ENCODE assay signal across 8 cellular contexts in genomic region chr13:76884167-76884566, GRCh38. TPM values are rescaled to one million over a fixed set of nuclear protein-coding genes. Genes with fewer than 3 reads are reported as not detected.
DNase-seq lines count a peak whose midpoint lies in the region; ATAC-seq and TF ChIP-seq lines count a peak whose summit lies in the region.

No MANE protein-coding gene starts in this region.

- H3K27ac Mint-ChIP-seq in naive B cell, result peak overlapping the region in 1 of 6 donors; percentile 47

- peak; percentile 50 for TF ChIP-seq CTCF in epithelial cell of esophagus (IDR thresholded peaks at IDR 0.05; ENCODE audit: insufficient read depth, low read depth, low read length, missing control alignments)

- no peaks in the 10 kb centered on the region for H3K27me3 Mint-ChIP-seq in naive B cell

- H3K9me3 Mint-ChIP-seq in naive B cell, result no peaks in the 10 kb centered on the region

- H3K4me3 Mint-ChIP-seq in naive B cell, result peak overlapping the region; percentile 78 to 92 (median 88)

- peak overlapping the region; percentile 67 for H3K4me3 ChIP-seq in epithelial cell of esophagus (ENCODE audit: low read length)

- DNase-seq in AG20443 (ENCODE audit: low spot score), result peak; percentile 29
- DNase-seq in SIG-M5 (lab: John Stamatoyannopoulos, UW), result peak; percentile 17
- peak; percentile 40 for DNase-seq in epithelial cell of esophagus (ENCODE audit: low read depth)
- DNase-seq in naive B cell, result no peak
- no peak for DNase-seq in stimulated activated CD8-positive, alpha-beta memory T cell treated with anti-CD3 and anti-CD28 coated beads, Interleukin-4, amount 100 ng/mL, for 48 hours

- ATAC-seq in GM21515 (IDR thresholded peaks at IDR 0.05; ENCODE audit: unreplicated experiment), result peak; percentile 22
- no peak for ATAC-seq in naive B cell (ENCODE audit: low read depth in 2 of 2)
- no peak for ATAC-seq in HG03469 (IDR thresholded peaks at IDR 0.05; ENCODE audit: unreplicated experiment)
- no peak for ATAC-seq in HG02588 (IDR thresholded peaks at IDR 0.05; ENCODE audit: unreplicated experiment)

- no peaks in the 10 kb centered on the region for H3K36me3 Mint-ChIP-seq in naive B cell

- peaks cover 18 to 31% (median 27%) of the 10 kb centered on the region in 3 donors for H3K4me1 Mint-ChIP-seq in naive B cell

RNA-seq across cellular contexts. Expression of gene KCTD12, which starts 2.0 kb away (rescaled TPM):
- polyA plus RNA-seq in naive B cell (ENCODE audit: low read depth in 6 of 6), result under 1 TPM; 0.10 to 0.27 (median 0.14) TPM

Comparison
In these comparisons a context has a peak if more than half of its experiments do, and no peak if none do; other contexts are left out.
1. DNase-seq: peak in AG20443 (single experiment), SIG-M5 (single experiment) and epithelial cell of esophagus (single experiment); none in naive B cell (single experiment) and stimulated activated CD8-positive, alpha-beta memory T cell treated with anti-CD3 and anti-CD28 coated beads, Interleukin-4, amount 100 ng/mL, for 48 hours (single experiment).